Comparison of ENCODE assay signal across 8 cellular contexts in genomic region chr9:272251-273213, GRCh38. TPM values are rescaled to one million over a fixed set of nuclear protein-coding genes. Genes with fewer than 3 reads are reported as not detected.
DNase-seq lines count a peak whose midpoint lies in the region; ATAC-seq, FAIRE-seq and TF ChIP-seq lines count a peak whose summit lies in the region.

No MANE protein-coding gene starts in this region.

- no peak for TF ChIP-seq POLR2A in HepG2 (IDR thresholded peaks at IDR 0.05; ENCODE audit: insufficient read depth in 1 of 2, low read depth in 2 of 2, low read length in 2 of 2)
- TF ChIP-seq POLR2A in heart left ventricle (IDR thresholded peaks at IDR 0.05): no peak

- H3K9me3 ChIP-seq in liver (ENCODE audit: control insufficient read depth in 4 of 4, low read length in 3 of 4) (peaks cover 0 to 1% (median 0%) of the 10 kb centered on the region in 4 donors), HepG2 (ENCODE audit: low read length) (no peaks in the 10 kb centered on the region), heart left ventricle (no peaks in the 10 kb centered on the region)

- TF ChIP-seq EP300 in HepG2 (IDR thresholded peaks at IDR 0.05; ENCODE audit: low read depth in 2 of 2, low read length in 2 of 2) (no peak), HepG2 (CRISPR knock-in tag; IDR thresholded peaks at IDR 0.05; ENCODE audit: borderline replicate concordance) (no peak)

- whole genome bisulfite sequencing in liver: 80% methylated on average over 17 of the region's 17 CpGs
- WGBS in HepG2 (ENCODE audit: low lambda C conversion rate): 78% methylated on average over 17 of the region's 17 CpGs
- WGBS in heart left ventricle, 4 donors: 72 to 86% (median 81%) methylated on average over 17 of the region's 17 CpGs

- H3K4me3 ChIP-seq in liver (ENCODE audit: low read depth in 1 of 3, low read length in 3 of 3): no peak overlapping the region
- H3K4me3 ChIP-seq in HepG2 (replicated peaks in 1 of 3; ENCODE audit: insufficient read depth in 1 of 3, low read depth in 2 of 3, low read length in 3 of 3): no peak overlapping the region
- peak overlapping the region in 4 of 12 donors; percentile 5 to 52 (median 30) for H3K4me3 ChIP-seq in heart left ventricle

- TF ChIP-seq RAD21 in liver (IDR thresholded peaks at IDR 0.05): no peak
- no peak for TF ChIP-seq RAD21 in HepG2 (CRISPR knock-in tag; IDR thresholded peaks at IDR 0.05)

- no peaks in the 10 kb centered on the region for H3K27me3 ChIP-seq in liver (ENCODE audit: control insufficient read depth in 4 of 4, insufficient read depth in 4 of 4, low read length in 3 of 4)
- H3K27me3 ChIP-seq in HepG2 (ENCODE audit: control insufficient read depth in 1 of 2, insufficient read depth in 2 of 2, low read length in 2 of 2): no peaks in the 10 kb centered on the region
- no peaks in the 10 kb centered on the region for H3K27me3 ChIP-seq in heart left ventricle

- no peaks in the 10 kb centered on the region for H3K36me3 ChIP-seq in liver (ENCODE audit: control insufficient read depth in 4 of 4, insufficient read depth in 3 of 4, low read depth in 1 of 4, low read length in 3 of 4)
- H3K36me3 ChIP-seq in HepG2 (replicated peaks in 1 of 2; ENCODE audit: control insufficient read depth in 1 of 2, insufficient read depth in 2 of 2, low read length in 2 of 2): no peaks in the 10 kb centered on the region
- H3K36me3 ChIP-seq in heart left ventricle: no peaks in the 10 kb centered on the region

- no TSS peak for BruUV-seq in HepG2 (replicated peaks; lab: Mats Ljungman, UMichigan)

- no peak for TF ChIP-seq CTCF in liver (IDR thresholded peaks at IDR 0.05; ENCODE audit: low read depth, low read length, missing input control)
- TF ChIP-seq CTCF in HepG2 (CRISPR knock-in tag; IDR thresholded peaks at IDR 0.05): no peak
- no peak for TF ChIP-seq CTCF in heart left ventricle (IDR thresholded peaks at IDR 0.05)

- peaks cover 0 to 2% (median 0%) of the 10 kb centered on the region in 4 donors for H3K4me1 ChIP-seq in liver (ENCODE audit: control insufficient read depth in 4 of 4, insufficient read depth in 4 of 4, low read length in 3 of 4)
- H3K4me1 ChIP-seq in HepG2 (ENCODE audit: insufficient read depth, low read length): no peaks in the 10 kb centered on the region
- peaks cover 0 to 66% (median 0%) of the 10 kb centered on the region in 12 donors for H3K4me1 ChIP-seq in heart left ventricle

- H2AFZ ChIP-seq in HepG2 (ENCODE audit: low read length): no peak overlapping the region

- intact Hi-C loops in HepG2 (cut with micrococcal nuclease; ENCODE audit: unreplicated experiment): no loop called here
- intact Hi-C loops in heart left ventricle (cut with DNase I): loop anchor here in 1 of 10 donors (10.0 kb wide), 1 partner anchor 48 kb away; no protein-coding TSS in a partner anchor

- POLR2A ChIA-PET in HepG2 (lab: Yijun Ruan, JAX): no interaction called here

- DNase-seq in HepG2 (ENCODE audit: low spot score) (no peak), heart left ventricle (peak in 3 of 5 donors; percentile 22 to 36 (median 30)), middle frontal gyrus (ENCODE audit: extremely low spot score, low spot score) (no peak), iPS-NIHi11 (ENCODE audit: low spot score) (no peak)
- peak; percentile 69 to 74 for DNase-seq in activated CD4-positive, alpha-beta T cell treated with anti-CD3 and anti-CD28 coated beads for 4 hours
- peak; percentile 74 for DNase-seq in stimulated activated CD8-positive, alpha-beta memory T cell treated with anti-CD3 and anti-CD28 coated beads, Interleukin-4, amount 100 ng/mL, for 48 hours

- no peak overlapping the region for H3K4me2 ChIP-seq in HepG2 (ENCODE audit: low read depth, low read length)

- no peaks in the 10 kb centered on the region for H3K79me2 ChIP-seq in HepG2 (ENCODE audit: insufficient read depth, low read length)

- in situ Hi-C loops in HepG2 (cut with HindIII; ENCODE audit: extremely low pct_ligation_motif_present, low pct_unique_long_range_greater_than_20kb): no loop called here

- H3K9ac ChIP-seq in liver (ENCODE audit: low read depth in 1 of 2, low read length in 2 of 2) (peak overlapping the region in 1 of 2 donors; percentile 39), HepG2 (ENCODE audit: insufficient read depth, low read depth, low read length) (no peak overlapping the region)

- H4K20me1 ChIP-seq in HepG2 (ENCODE audit: insufficient read depth, low read length): no peaks in the 10 kb centered on the region

- CTCF ChIA-PET in HepG2 (lab: Yijun Ruan, JAX; ENCODE audit: low intra/inter-chr PET ratio, low total read pairs): no interaction called here

- FAIRE-seq in HepG2 (lab: Jason Lieb, UNC): no peak

- ATAC-seq in HepG2 (no peak), HG03460 (IDR thresholded peaks at IDR 0.05; ENCODE audit: unreplicated experiment) (peak; percentile 96), heart left ventricle (peak in 3 of 4 donors; percentile 54 to 83 (median 69))

- H3K27ac ChIP-seq in liver (ENCODE audit: low read depth in 1 of 2, low read length in 2 of 2): peak overlapping the region; percentile 62 to 64
- no peak overlapping the region for H3K27ac ChIP-seq in HepG2 (ENCODE audit: extremely low read length, insufficient read depth, low read length)
- peak overlapping the region in 4 of 12 donors; percentile 33 to 93 (median 45) for H3K27ac ChIP-seq in heart left ventricle

TF ChIP-seq in liver, 16 proteins besides CTCF, POLR2A, EP300 and RAD21:
- TF ChIP-seq TAF1 (conservative IDR thresholded peaks at IDR 0.05) (peak; percentile 25), HNF4G (IDR thresholded peaks at IDR 0.05) (no peak), YY1 (IDR thresholded peaks at IDR 0.05) (peak; percentile 78)

TF ChIP-seq in HepG2, 621 proteins besides CTCF, POLR2A, EP300 and RAD21:
- TF ChIP-seq SMAD9 (CRISPR knock-in tag; IDR thresholded peaks at IDR 0.05) (no peak), DR1 (CRISPR knock-in tag; IDR thresholded peaks at IDR 0.05) (no peak), PCBP1 (IDR thresholded peaks at IDR 0.05; ENCODE audit: borderline replicate concordance, low read depth, low read length) (no peak), ZNF138 (CRISPR knock-in tag; IDR thresholded peaks at IDR 0.05; ENCODE audit: low read depth) (no peak), ZNF629 (CRISPR knock-in tag; conservative IDR thresholded peaks at IDR 0.05) (no peak), ELF4 (CRISPR knock-in tag; IDR thresholded peaks at IDR 0.05; ENCODE audit: borderline replicate concordance) (no peak)
TF ChIP-seq in HepG2: peak in this region for 0.

RNA-seq across cellular contexts. Expression of gene DOCK8, which starts 57.9 kb away (rescaled TPM):
- total RNA-seq in liver (10 to 100 TPM; 10.6 to 22.6 TPM), HepG2 (2016; rRNA removed; fragmentation: Illumina TruSeq; extraction: Trizol) (0.38 and 0.63 TPM in 2 replicates), heart left ventricle (10 to 100 TPM in 2 of 9 donors, 1 to 10 TPM in 7; 2.2 to 36.1 (median 3.0) TPM)
- polyA plus RNA-seq in liver (1 to 10 TPM; 3.8 to 4.2 TPM), HepG2 (2011; rRNA removed) (0.27 and 0.28 TPM in 2 replicates), heart left ventricle (1 to 10 TPM; 1.2 to 1.3 TPM)
- total RNA-seq in HepG2 (2016; cell fraction: cytosol; rRNA removed; fragmentation: Illumina TruSeq; extraction: Trizol; ENCODE audit: low read depth): 0.09 and 0.10 TPM in 2 replicates
- 0.28 and 0.32 TPM in 2 replicates for total RNA-seq in HepG2 (2016; cell fraction: insoluble cytoplasmic fraction; rRNA removed; fragmentation: Illumina TruSeq; extraction: Trizol)
- total RNA-seq in HepG2 (2016; cell fraction: membrane; rRNA removed; fragmentation: Illumina TruSeq; extraction: Trizol): 0.12 and 0.31 TPM in 2 replicates
- total RNA-seq in HepG2 (2016; cell fraction: nucleus; rRNA removed; fragmentation: Illumina TruSeq; extraction: Trizol): 0.47 and 0.62 TPM in 2 replicates
- 0.08 and 0.10 TPM in 2 replicates for polyA plus RNA-seq in HepG2 (2011; cell fraction: cytosol; rRNA removed)
- 0.19 and 0.36 TPM in 2 replicates for polyA plus RNA-seq in HepG2 (2011; cell fraction: nucleus; rRNA removed)
- 0.21 and 0.24 TPM in 2 replicates for polyA plus RNA-seq in HepG2 (2012)
- not detected in 2 replicates for polyA plus RNA-seq in HepG2 (2016; cell fraction: cytosol; fragmentation: Illumina TruSeq; extraction: Trizol; ENCODE audit: low read depth)
- 0.28 and 0.69 TPM in 2 replicates for polyA plus RNA-seq in HepG2 (2016; cell fraction: insoluble cytoplasmic fraction; fragmentation: Illumina TruSeq; extraction: Trizol; ENCODE audit: low read depth)
- 0.28 and 0.60 TPM in 2 replicates for polyA plus RNA-seq in HepG2 (2016; cell fraction: membrane; fragmentation: Illumina TruSeq; extraction: Trizol; ENCODE audit: low read depth)
- polyA plus RNA-seq in HepG2 (2016; cell fraction: nucleus; fragmentation: Illumina TruSeq; extraction: Trizol; ENCODE audit: insufficient read depth, low read depth): 0.29 and 0.53 TPM in 2 replicates
- 0.30 and 0.46 TPM in 2 replicates for polyA minus RNA-seq in HepG2 (2011; rRNA and poly(A)+ RNA removed; ENCODE audit: low replicate concordance)
- polyA minus RNA-seq in HepG2 (2011; cell fraction: cytosol; rRNA and poly(A)+ RNA removed): 0.26 and 1.2 TPM in 2 replicates
- 0.87 and 0.90 TPM in 2 replicates for polyA minus RNA-seq in HepG2 (2011; cell fraction: nucleus; rRNA and poly(A)+ RNA removed)

Comparison
In these comparisons a context has a peak if more than half of its experiments do, and no peak if none do; other contexts are left out.
1. DNase-seq: peak in activated CD4-positive, alpha-beta T cell treated with anti-CD3 and anti-CD28 coated beads for 4 hours (2 of 2), heart left ventricle (3 of 5) and stimulated activated CD8-positive, alpha-beta memory T cell treated with anti-CD3 and anti-CD28 coated beads, Interleukin-4, amount 100 ng/mL, for 48 hours (single experiment); none in HepG2 (single experiment), middle frontal gyrus (single experiment) and iPS-NIHi11 (single experiment).